1 cellular context compared by ENCODE assay signal in the genomic region with DNA sequence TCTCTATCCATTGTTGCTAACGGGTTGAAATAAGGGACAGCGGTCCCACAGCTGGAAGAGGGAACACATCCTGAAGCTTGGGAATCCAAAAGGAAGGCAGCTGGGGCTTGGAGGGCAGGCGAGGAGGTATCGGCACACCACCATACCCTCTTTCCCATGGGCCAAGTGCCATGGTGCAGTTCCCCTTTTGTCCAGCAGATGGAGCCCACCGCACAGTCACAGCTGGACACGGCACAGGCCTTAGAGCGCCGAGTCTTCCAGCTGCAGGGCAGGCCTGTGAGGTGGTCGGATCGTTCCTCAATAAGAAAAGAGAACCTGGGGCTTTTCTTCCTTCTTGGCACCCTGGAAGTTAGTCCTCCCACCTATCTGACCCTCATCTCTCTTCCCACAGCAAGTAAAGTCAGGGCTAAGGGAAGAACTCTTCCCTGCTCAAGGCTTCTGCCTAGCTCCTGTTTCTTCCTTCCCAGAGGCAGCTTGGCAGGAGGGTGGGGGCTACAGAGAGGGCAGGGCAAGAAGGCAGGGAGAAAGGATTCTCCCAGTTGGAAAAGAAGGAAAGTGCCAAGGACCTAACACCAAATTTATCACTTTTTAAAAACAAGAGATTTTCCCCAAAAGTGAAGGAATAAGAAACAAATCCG.
TF ChIP-seq lines count a peak whose summit lies in the region.

No MANE protein-coding gene starts in this region.

TF ChIP-seq in GM23338, 12 proteins besides CTCF, POLR2A, EP300 and RAD21 (continued from another document):
- TF ChIP-seq, protein P1, sequence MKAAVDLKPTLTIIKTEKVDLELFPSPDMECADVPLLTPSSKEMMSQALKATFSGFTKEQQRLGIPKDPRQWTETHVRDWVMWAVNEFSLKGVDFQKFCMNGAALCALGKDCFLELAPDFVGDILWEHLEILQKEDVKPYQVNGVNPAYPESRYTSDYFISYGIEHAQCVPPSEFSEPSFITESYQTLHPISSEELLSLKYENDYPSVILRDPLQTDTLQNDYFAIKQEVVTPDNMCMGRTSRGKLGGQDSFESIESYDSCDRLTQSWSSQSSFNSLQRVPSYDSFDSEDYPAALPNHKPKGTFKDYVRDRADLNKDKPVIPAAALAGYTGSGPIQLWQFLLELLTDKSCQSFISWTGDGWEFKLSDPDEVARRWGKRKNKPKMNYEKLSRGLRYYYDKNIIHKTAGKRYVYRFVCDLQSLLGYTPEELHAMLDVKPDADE (IDR thresholded peaks at IDR 0.05), result no peak
- TF ChIP-seq NANOG (IDR thresholded peaks at IDR 0.05; ENCODE audit: borderline replicate concordance) (no peak), CREB1 (CRISPR knock-in tag; IDR thresholded peaks at IDR 0.05; ENCODE audit: low read depth) (no peak), JUNB (IDR thresholded peaks at IDR 0.05; ENCODE audit: unreplicated experiment) (no peak), ZNF114 (CRISPR knock-in tag; IDR thresholded peaks at IDR 0.05) (no peak), EZH2phosphoT487 (IDR thresholded peaks at IDR 0.05; ENCODE audit: unreplicated experiment) (no peak), ZNF331 (CRISPR knock-in tag; IDR thresholded peaks at IDR 0.05; ENCODE audit: low read depth) (no peak), EZH2 (IDR thresholded peaks at IDR 0.05; ENCODE audit: low read depth, unreplicated experiment) (no peak)
- TF ChIP-seq, protein P2, sequence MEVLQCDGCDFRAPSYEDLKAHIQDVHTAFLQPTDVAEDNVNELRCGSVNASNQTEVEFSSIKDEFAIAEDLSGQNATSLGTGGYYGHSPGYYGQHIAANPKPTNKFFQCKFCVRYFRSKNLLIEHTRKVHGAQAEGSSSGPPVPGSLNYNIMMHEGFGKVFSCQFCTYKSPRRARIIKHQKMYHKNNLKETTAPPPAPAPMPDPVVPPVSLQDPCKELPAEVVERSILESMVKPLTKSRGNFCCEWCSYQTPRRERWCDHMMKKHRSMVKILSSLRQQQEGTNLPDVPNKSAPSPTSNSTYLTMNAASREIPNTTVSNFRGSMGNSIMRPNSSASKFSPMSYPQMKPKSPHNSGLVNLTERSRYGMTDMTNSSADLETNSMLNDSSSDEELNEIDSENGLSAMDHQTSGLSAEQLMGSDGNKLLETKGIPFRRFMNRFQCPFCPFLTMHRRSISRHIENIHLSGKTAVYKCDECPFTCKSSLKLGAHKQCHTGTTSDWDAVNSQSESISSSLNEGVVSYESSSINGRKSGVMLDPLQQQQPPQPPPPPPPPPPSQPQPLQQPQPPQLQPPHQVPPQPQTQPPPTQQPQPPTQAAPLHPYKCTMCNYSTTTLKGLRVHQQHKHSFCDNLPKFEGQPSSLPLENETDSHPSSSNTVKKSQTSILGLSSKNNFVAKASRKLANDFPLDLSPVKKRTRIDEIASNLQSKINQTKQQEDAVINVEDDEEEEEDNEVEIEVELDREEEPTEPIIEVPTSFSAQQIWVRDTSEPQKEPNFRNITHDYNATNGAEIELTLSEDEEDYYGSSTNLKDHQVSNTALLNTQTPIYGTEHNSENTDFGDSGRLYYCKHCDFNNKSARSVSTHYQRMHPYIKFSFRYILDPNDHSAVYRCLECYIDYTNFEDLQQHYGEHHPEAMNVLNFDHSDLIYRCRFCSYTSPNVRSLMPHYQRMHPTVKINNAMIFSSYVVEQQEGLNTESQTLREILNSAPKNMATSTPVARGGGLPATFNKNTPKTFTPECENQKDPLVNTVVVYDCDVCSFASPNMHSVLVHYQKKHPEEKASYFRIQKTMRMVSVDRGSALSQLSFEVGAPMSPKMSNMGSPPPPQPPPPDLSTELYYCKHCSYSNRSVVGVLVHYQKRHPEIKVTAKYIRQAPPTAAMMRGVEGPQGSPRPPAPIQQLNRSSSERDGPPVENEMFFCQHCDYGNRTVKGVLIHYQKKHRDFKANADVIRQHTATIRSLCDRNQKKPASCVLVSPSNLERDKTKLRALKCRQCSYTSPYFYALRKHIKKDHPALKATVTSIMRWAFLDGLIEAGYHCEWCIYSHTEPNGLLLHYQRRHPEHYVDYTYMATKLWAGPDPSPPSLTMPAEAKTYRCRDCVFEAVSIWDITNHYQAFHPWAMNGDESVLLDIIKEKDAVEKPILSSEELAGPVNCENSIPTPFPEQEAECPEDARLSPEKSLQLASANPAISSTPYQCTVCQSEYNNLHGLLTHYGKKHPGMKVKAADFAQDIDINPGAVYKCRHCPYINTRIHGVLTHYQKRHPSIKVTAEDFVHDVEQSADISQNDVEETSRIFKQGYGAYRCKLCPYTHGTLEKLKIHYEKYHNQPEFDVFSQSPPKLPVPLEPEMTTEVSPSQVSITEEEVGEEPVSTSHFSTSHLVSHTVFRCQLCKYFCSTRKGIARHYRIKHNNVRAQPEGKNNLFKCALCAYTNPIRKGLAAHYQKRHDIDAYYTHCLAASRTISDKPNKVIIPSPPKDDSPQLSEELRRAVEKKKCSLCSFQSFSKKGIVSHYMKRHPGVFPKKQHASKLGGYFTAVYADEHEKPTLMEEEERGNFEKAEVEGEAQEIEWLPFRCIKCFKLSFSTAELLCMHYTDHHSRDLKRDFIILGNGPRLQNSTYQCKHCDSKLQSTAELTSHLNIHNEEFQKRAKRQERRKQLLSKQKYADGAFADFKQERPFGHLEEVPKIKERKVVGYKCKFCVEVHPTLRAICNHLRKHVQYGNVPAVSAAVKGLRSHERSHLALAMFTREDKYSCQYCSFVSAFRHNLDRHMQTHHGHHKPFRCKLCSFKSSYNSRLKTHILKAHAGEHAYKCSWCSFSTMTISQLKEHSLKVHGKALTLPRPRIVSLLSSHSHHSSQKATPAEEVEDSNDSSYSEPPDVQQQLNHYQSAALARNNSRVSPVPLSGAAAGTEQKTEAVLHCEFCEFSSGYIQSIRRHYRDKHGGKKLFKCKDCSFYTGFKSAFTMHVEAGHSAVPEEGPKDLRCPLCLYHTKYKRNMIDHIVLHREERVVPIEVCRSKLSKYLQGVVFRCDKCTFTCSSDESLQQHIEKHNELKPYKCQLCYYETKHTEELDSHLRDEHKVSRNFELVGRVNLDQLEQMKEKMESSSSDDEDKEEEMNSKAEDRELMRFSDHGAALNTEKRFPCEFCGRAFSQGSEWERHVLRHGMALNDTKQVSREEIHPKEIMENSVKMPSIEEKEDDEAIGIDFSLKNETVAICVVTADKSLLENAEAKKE (CRISPR knock-in tag; IDR thresholded peaks at IDR 0.05), result no peak
